In genomic region chr19:3359850-3360493, GRCh38 we compare ENCODE assay signal across 1 cellular context.
TF ChIP-seq lines count a peak whose summit lies in the region.

No MANE protein-coding gene starts in this region.

TF ChIP-seq in K562, 482 proteins besides CTCF, POLR2A, EP300 and RAD21 (continued from another document):
- TF ChIP-seq ZBTB2 (IDR thresholded peaks at IDR 0.05) (no peak), GABPA (tag; conservative IDR thresholded peaks at IDR 0.05; ENCODE audit: low read depth) (0 out of 2 replicates have a peak, but pooled peaks have one; percentile 13), HMGN3 (IDR thresholded peaks at IDR 0.05; ENCODE audit: borderline replicate concordance, extremely low read depth, insufficient read length, low read depth, low read length) (no peak), TEAD1 (CRISPR knock-in tag; IDR thresholded peaks at IDR 0.05) (no peak), SRSF9 (IDR thresholded peaks at IDR 0.05; ENCODE audit: borderline replicate concordance, low read depth, low read length) (no peak), RB1 (IDR thresholded peaks at IDR 0.05; ENCODE audit: low read depth) (no peak), FOXA3 (CRISPR knock-in tag; conservative IDR thresholded peaks at IDR 0.05 in 1 of 2, IDR thresholded peaks at IDR 0.05 in 1 of 2) (no peak), POLR2B (IDR thresholded peaks at IDR 0.05; ENCODE audit: low read depth, partially characterized antibody) (no peak), E2F5 (CRISPR knock-in tag; IDR thresholded peaks at IDR 0.05) (no peak), YY1 (IDR thresholded peaks at IDR 0.05; ENCODE audit: borderline replicate concordance in 1 of 3, control insufficient read depth in 1 of 3, extremely low read depth in 1 of 3, insufficient read depth in 3 of 3, insufficient read length in 1 of 3, insufficient replicate concordance in 2 of 3, low read depth in 1 of 3, low read length in 2 of 3) (peak; percentile 30 to 91 (median 83)), SIN3A (IDR thresholded peaks at IDR 0.05; ENCODE audit: borderline replicate concordance in 2 of 2, control insufficient read depth in 1 of 2, low read depth in 2 of 2, low read length in 2 of 2) (peak in 1 of 2 experiments; percentile 61; a peak in 1 of 4 replicates), ELK1 (CRISPR knock-in tag; IDR thresholded peaks at IDR 0.05) (no peak), UBTF (IDR thresholded peaks at IDR 0.05; ENCODE audit: borderline replicate concordance in 1 of 2, low read depth in 2 of 2, low read length in 2 of 2) (0 out of 4 replicates have a peak, but pooled peaks of 1 of the 2 experiments have one; percentile 42), CREBBP (IDR thresholded peaks at IDR 0.05; ENCODE audit: low read depth, low read length) (no peak), SPI1 (IDR thresholded peaks at IDR 0.05; ENCODE audit: borderline replicate concordance, low read depth, low read length) (no peak), ZFX (CRISPR knock-in tag; IDR thresholded peaks at IDR 0.05) (peak; percentile 34; the same call in 1 of the 2 replicates), ZBTB7A (IDR thresholded peaks at IDR 0.05; ENCODE audit: borderline replicate concordance, control insufficient read depth, low read depth, low read length) (peak; percentile 81; the same call in 1 of the 2 replicates), NCOA2 (IDR thresholded peaks at IDR 0.05; ENCODE audit: partially characterized antibody in 2 of 2) (no peak), TAF1 (IDR thresholded peaks at IDR 0.05; ENCODE audit: control insufficient read depth, extremely low read depth, insufficient read depth, low read length, severe bottlenecking) (peak; percentile 16), MCM5 (IDR thresholded peaks at IDR 0.05; ENCODE audit: low read depth) (no peak), ZNF395 (CRISPR knock-in tag; IDR thresholded peaks at IDR 0.05) (0 out of 2 replicates have a peak, but pooled peaks have one; percentile 36), ZNF592 (IDR thresholded peaks at IDR 0.05) (no peak), CBX2 (IDR thresholded peaks at IDR 0.05; ENCODE audit: insufficient read depth, low read length, poor library complexity, severe bottlenecking) (no peak)
